ENCODE assay signal across 21 cellular contexts in the genomic region with DNA sequence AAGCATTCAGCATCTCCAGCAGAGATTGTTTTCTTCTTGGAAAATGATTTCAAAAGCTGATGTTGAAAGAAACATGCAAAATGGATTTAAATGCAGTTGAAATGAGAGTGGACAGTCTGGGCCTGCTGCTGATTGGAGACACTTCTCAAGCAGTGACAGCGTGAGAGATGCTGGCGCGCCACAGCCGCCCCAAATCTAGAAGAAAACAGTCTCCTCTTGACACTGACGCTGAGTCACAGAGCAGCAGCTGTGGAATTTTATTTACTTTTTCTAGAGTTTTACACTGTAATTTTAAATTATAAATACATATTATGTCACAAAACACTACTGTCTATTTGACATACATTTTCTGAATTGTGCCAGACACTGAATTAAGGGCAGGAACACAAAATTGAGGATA.
A peak's percentile ranks its signal among the peaks of the same experiment; 100 is the strongest.
DNase-seq lines count a peak whose midpoint lies in the region; ATAC-seq and TF ChIP-seq lines count a peak whose summit lies in the region.
"Had no signal": no experiment of that assay in that cellular context is flagged by ENCODE, and none has a peak within 500 bp of the region (broad histone marks: within the 10 kb centered on the region; RNA-seq: fewer than 3 reads in every experiment).

No MANE protein-coding gene starts in this region.

- no peak overlapping the region for H3K27ac ChIP-seq in fibroblast of lung (ENCODE audit: insufficient read depth, low read length)
- H3K27ac ChIP-seq in heart left ventricle, result no peak overlapping the region
- H3K27ac ChIP-seq in ovary, result no peak overlapping the region
- no peak overlapping the region for H3K27ac ChIP-seq in smooth muscle cell (ENCODE audit: low read depth)
- H3K27ac ChIP-seq: 22Rv1, BLaER1, C4-2B had no signal

- ATAC-seq in GM19395 (IDR thresholded peaks at IDR 0.05; ENCODE audit: unreplicated experiment) (no peak), heart left ventricle (no peak)
- ATAC-seq: CD8-positive, alpha-beta T cell had no signal

- TF ChIP-seq POLR2A in heart left ventricle (IDR thresholded peaks at IDR 0.05), result no peak
- no peak for TF ChIP-seq POLR2A in ovary (IDR thresholded peaks at IDR 0.05)

- H3K36me3 ChIP-seq in fibroblast of lung (ENCODE audit: control insufficient read depth, insufficient read depth, low read length) (no peaks in the 10 kb centered on the region), heart left ventricle (no peaks in the 10 kb centered on the region), ovary (no peaks in the 10 kb centered on the region), smooth muscle cell (ENCODE audit: low read depth) (no peaks in the 10 kb centered on the region)
- H3K36me3 ChIP-seq: BLaER1, HAP-1 had no signal

- no peaks in the 10 kb centered on the region for H3K79me2 ChIP-seq in fibroblast of lung (ENCODE audit: control insufficient read depth, insufficient read depth, low read length)
- H3K79me2 ChIP-seq in smooth muscle cell (ENCODE audit: low read depth), result no peaks in the 10 kb centered on the region

- WGBS in heart left ventricle, 4 donors, result 60 to 81% (median 70%) methylated on average over 5 of the region's 5 CpGs
- 16 to 46% (median 26%) methylated on average over 5 of the region's 5 CpGs for WGBS in ovary, 3 donors
- 41% methylated on average over 5 of the region's 5 CpGs for WGBS in smooth muscle cell (ENCODE audit: low lambda C conversion rate)

- TF ChIP-seq EP300 in ovary (IDR thresholded peaks at IDR 0.05), result no peak

- intact Hi-C loops in heart left ventricle (cut with DNase I) (no loop called here), ovary (cut with DNase I) (no loop called here)

- DNase-seq in EH (ENCODE audit: low read depth) (peak; percentile 39), astrocyte of the hippocampus (ENCODE audit: low read depth, low spot score) (peak; percentile 12), fibroblast of lung (ENCODE audit: low read depth in 2 of 2) (peak; percentile 45 to 64), iris pigment epithelial cell (ENCODE audit: low read depth) (peak; percentile 11), heart left ventricle (no peak), ovary (no peak), smooth muscle cell (lab: John Stamatoyannopoulos, UW; ENCODE audit: unreplicated experiment) (no peak)
- DNase-seq: Caco-2; CD4-positive, CD25-positive, alpha-beta regulatory T cell; CD8-positive, alpha-beta T cell; DMS153; DND-41; EL; GF-D8; GOT3; HFFc6 had no signal

- no peaks in the 10 kb centered on the region for H3F3A ChIP-seq in smooth muscle cell (ENCODE audit: low read depth)

- H3K4me1 ChIP-seq in fibroblast of lung (ENCODE audit: control insufficient read depth, extremely low read depth, insufficient read depth, low read length) (no peaks in the 10 kb centered on the region), heart left ventricle (no peaks in the 10 kb centered on the region), ovary (ENCODE audit: insufficient read depth) (no peaks in the 10 kb centered on the region), smooth muscle cell (ENCODE audit: low read depth) (peaks cover under 1% of the 10 kb centered on the region)
- H3K4me1 ChIP-seq: Caco-2, HAP-1 had no signal

- H3K4me3 ChIP-seq in fibroblast of lung (replicated peaks in 1 of 4; ENCODE audit: control extremely low read depth in 1 of 4, insufficient read depth in 1 of 4, low read depth in 3 of 4, low read length in 4 of 4) (no peak overlapping the region), heart left ventricle (no peak overlapping the region), ovary (no peak overlapping the region), smooth muscle cell (no peak overlapping the region)
- H3K4me3 ChIP-seq: BLaER1, HAP-1 had no signal

- no peaks in the 10 kb centered on the region for H3K27me3 ChIP-seq in fibroblast of lung (ENCODE audit: control insufficient read depth, insufficient read depth, low read length)
- H3K27me3 ChIP-seq in heart left ventricle, result no peaks in the 10 kb centered on the region
- H3K27me3 ChIP-seq in ovary, result no peaks in the 10 kb centered on the region
- H3K27me3 ChIP-seq in smooth muscle cell (ENCODE audit: low read depth), result peaks cover 18% of the 10 kb centered on the region
- H3K27me3 ChIP-seq: BLaER1 had no signal

- H3K9me3 ChIP-seq in fibroblast of lung (ENCODE audit: control insufficient read depth, insufficient read depth, low read depth, low read length) (no peaks in the 10 kb centered on the region), heart left ventricle (no peaks in the 10 kb centered on the region), ovary (no peaks in the 10 kb centered on the region), smooth muscle cell (replicated peaks; ENCODE audit: low read depth) (no peaks in the 10 kb centered on the region)
- H3K9me3 ChIP-seq: BLaER1, Caco-2, HAP-1 had no signal

- H3K4me2 ChIP-seq in fibroblast of lung (ENCODE audit: extremely low read depth, insufficient read depth, low read length) (no peak overlapping the region), smooth muscle cell (no peak overlapping the region)
- H3K4me2 ChIP-seq: BLaER1 had no signal

- no peak overlapping the region for H2AFZ ChIP-seq in fibroblast of lung (ENCODE audit: low read length)
- no peak overlapping the region for H2AFZ ChIP-seq in smooth muscle cell (ENCODE audit: low read depth)

- TF ChIP-seq CTCF in fibroblast of lung (conservative IDR thresholded peaks at IDR 0.05 in 1 of 2, IDR thresholded peaks at IDR 0.05 in 1 of 2; ENCODE audit: low read depth in 1 of 2, low read length in 2 of 2) (no peak), heart left ventricle (IDR thresholded peaks at IDR 0.05) (no peak), ovary (IDR thresholded peaks at IDR 0.05) (no peak), smooth muscle cell (IDR thresholded peaks at IDR 0.05; ENCODE audit: borderline replicate concordance, insufficient read depth, poor library complexity, severe bottlenecking) (no peak)

- H3K9ac ChIP-seq in fibroblast of lung (ENCODE audit: insufficient read depth, low read length), result no peak overlapping the region
- H3K9ac ChIP-seq in smooth muscle cell (ENCODE audit: low read depth), result no peak overlapping the region
- H3K9ac ChIP-seq: BLaER1 had no signal

- H4K20me1 ChIP-seq in fibroblast of lung (ENCODE audit: control insufficient read depth, extremely low read depth, insufficient read depth, low read length) (no peaks in the 10 kb centered on the region), smooth muscle cell (ENCODE audit: low read depth) (no peaks in the 10 kb centered on the region)
- H4K20me1 ChIP-seq: BLaER1 had no signal

Comparison
In these comparisons a context has a peak if more than half of its experiments do, and no peak if none do; other contexts are left out.
1. DNase-seq: peak in EH (single experiment), astrocyte of the hippocampus (single experiment), fibroblast of lung (2 of 2) and iris pigment epithelial cell (single experiment); none in heart left ventricle (0 of 5), ovary (0 of 5) and smooth muscle cell (single experiment).